14 cellular contexts compared by ENCODE assay signal in genomic region chr19:2661615-2662014, GRCh38. TPM values are rescaled to one million over a fixed set of nuclear protein-coding genes. Genes with fewer than 3 reads are reported as not detected.
DNase-seq lines count a peak whose midpoint lies in the region; ATAC-seq and TF ChIP-seq lines count a peak whose summit lies in the region.
"Had no signal": no experiment of that assay in that cellular context is flagged by ENCODE, and none has a peak within 500 bp of the region (broad histone marks: within the 10 kb centered on the region; RNA-seq: fewer than 3 reads in every experiment).

No MANE protein-coding gene starts in this region.

- no peaks in the 10 kb centered on the region for H3K27me3 Mint-ChIP-seq in stimulated activated naive CD8-positive, alpha-beta T cell treated with anti-CD3 and anti-CD28 coated beads, Interleukin-15, amount 100 ng/mL, for 72 hours
- peaks cover 0 to 5% of the 10 kb centered on the region in 2 donors for H3K27me3 Mint-ChIP-seq in CD8-positive, alpha-beta memory T cell
- H3K27me3 Mint-ChIP-seq in endothelial cell (ENCODE audit: unreplicated experiment), result peaks cover 4% of the 10 kb centered on the region

- H3K4me3 ChIP-seq in choroid plexus epithelial cell (ENCODE audit: low read depth, low read length) (no peak overlapping the region), Peyer's patch (no peak overlapping the region)
- no peak overlapping the region for H3K4me3 ChIP-seq in CD8-positive, alpha-beta memory T cell (ENCODE audit: low read length)
- H3K4me3 ChIP-seq: left ventricle myocardium inferior, psoas muscle had no signal

- CTCF ChIA-PET in CD8-positive, alpha-beta memory T cell (lab: Charles Lee), result no interaction called here

- TF ChIP-seq POLR2A in Peyer's patch (IDR thresholded peaks at IDR 0.05), result no peak

- TF ChIP-seq CTCF in choroid plexus epithelial cell (conservative IDR thresholded peaks at IDR 0.05; ENCODE audit: low read depth, low read length) (peak; percentile 29), Peyer's patch (IDR thresholded peaks at IDR 0.05) (peak in 1 of 6 experiments; percentile 1), endothelial cell (IDR thresholded peaks at IDR 0.05; ENCODE audit: unreplicated experiment) (no peak)

- no peaks in the 10 kb centered on the region for H3K9me3 Mint-ChIP-seq in stimulated activated naive CD8-positive, alpha-beta T cell treated with anti-CD3 and anti-CD28 coated beads, Interleukin-15, amount 100 ng/mL, for 72 hours
- H3K9me3 Mint-ChIP-seq in CD8-positive, alpha-beta memory T cell, result no peaks in the 10 kb centered on the region
- no peaks in the 10 kb centered on the region for H3K9me3 Mint-ChIP-seq in endothelial cell (ENCODE audit: unreplicated experiment)
- H3K9me3 Mint-ChIP-seq: activated T-cell treated with anti-CD3 and anti-CD28 coated beads, Interleukin-2, amount 50 U/mL, for 4 hours; central memory CD8-positive, alpha-beta T cell had no signal

- no peak overlapping the region for H3K27ac ChIP-seq in CD8-positive, alpha-beta memory T cell (ENCODE audit: low read depth, low read length)
- H3K27ac ChIP-seq in Peyer's patch, result no peak overlapping the region
- H3K27ac ChIP-seq: left ventricle myocardium inferior, psoas muscle had no signal

- intact Hi-C loops in sciatic nerve (cut with DNase I), result no loop called here

- no peaks in the 10 kb centered on the region for H3K27me3 ChIP-seq in CD8-positive, alpha-beta memory T cell (ENCODE audit: insufficient read depth, low read length, poor library complexity, severe bottlenecking)
- no peaks in the 10 kb centered on the region for H3K27me3 ChIP-seq in Peyer's patch

- no peak for ATAC-seq in stimulated activated naive CD8-positive, alpha-beta T cell treated with anti-CD3 and anti-CD28 coated beads, Interleukin-15, Interleukin-2, amounts not matched to agents 100 U/mL and 50 U/mL, for 24 hours
- ATAC-seq in stimulated activated naive CD8-positive, alpha-beta T cell treated with anti-CD3 and anti-CD28 coated beads, Interleukin-15, amount 100 ng/mL, for 72 hours, result no peak
- ATAC-seq in sciatic nerve, result no peak
- ATAC-seq: activated T-cell treated with anti-CD3 and anti-CD28 coated beads, Interleukin-2, amount 50 U/mL, for 4 hours; psoas muscle had no signal

- POLR2A ChIA-PET in CD8-positive, alpha-beta memory T cell (lab: Charles Lee), result no interaction called here

- H3K27ac Mint-ChIP-seq in stimulated activated naive CD8-positive, alpha-beta T cell treated with anti-CD3 and anti-CD28 coated beads, Interleukin-15, amount 100 ng/mL, for 72 hours, result no peak overlapping the region
- H3K27ac Mint-ChIP-seq in CD8-positive, alpha-beta memory T cell, result no peak overlapping the region
- H3K27ac Mint-ChIP-seq in endothelial cell (ENCODE audit: unreplicated experiment), result no peak overlapping the region

- H3K4me1 ChIP-seq in CD8-positive, alpha-beta memory T cell (ENCODE audit: insufficient read depth, low read length), result no peaks in the 10 kb centered on the region
- H3K4me1 ChIP-seq in Peyer's patch, result no peaks in the 10 kb centered on the region
- H3K4me1 ChIP-seq: psoas muscle had no signal

- peak; percentile 46 for DNase-seq in stimulated activated naive CD8-positive, alpha-beta T cell treated with anti-CD3 and anti-CD28 coated beads, Interleukin-15, Interleukin-2, amounts not matched to agents 100 U/mL and 50 U/mL, for 24 hours
- DNase-seq in stimulated activated naive CD8-positive, alpha-beta T cell treated with anti-CD3 and anti-CD28 coated beads, Interleukin-15, amount 100 ng/mL, for 72 hours, result no peak
- DNase-seq in MV-4-11 (lab: John Stamatoyannopoulos, UW), result peak; percentile 35
- peak; percentile 6 for DNase-seq in choroid plexus epithelial cell (ENCODE audit: low read depth)
- no peak for DNase-seq in sciatic nerve (ENCODE audit: low spot score)
- no peak for DNase-seq in CD8-positive, alpha-beta memory T cell
- no peak for DNase-seq in Peyer's patch
- DNase-seq in endothelial cell (ENCODE audit: low spot score), result no peak
- DNase-seq: activated T-cell treated with anti-CD3 and anti-CD28 coated beads, Interleukin-2, amount 50 U/mL, for 4 hours; left ventricle myocardium inferior; NCI-H526; psoas muscle had no signal

- no peaks in the 10 kb centered on the region for H3K9me3 ChIP-seq in CD8-positive, alpha-beta memory T cell (ENCODE audit: low read length)
- H3K9me3 ChIP-seq in Peyer's patch, result no peaks in the 10 kb centered on the region
- H3K9me3 ChIP-seq: psoas muscle had no signal

- H3K36me3 ChIP-seq in CD8-positive, alpha-beta memory T cell (ENCODE audit: insufficient read depth, low read length), result no peaks in the 10 kb centered on the region
- H3K36me3 ChIP-seq in Peyer's patch, result no peaks in the 10 kb centered on the region
- H3K36me3 ChIP-seq: left ventricle myocardium inferior had no signal

- H3K4me3 Mint-ChIP-seq in stimulated activated naive CD8-positive, alpha-beta T cell treated with anti-CD3 and anti-CD28 coated beads, Interleukin-15, amount 100 ng/mL, for 72 hours, result no peak overlapping the region
- H3K4me3 Mint-ChIP-seq in CD8-positive, alpha-beta memory T cell, result no peak overlapping the region
- H3K4me3 Mint-ChIP-seq in endothelial cell (ENCODE audit: unreplicated experiment), result no peak overlapping the region
- H3K4me3 Mint-ChIP-seq: activated T-cell treated with anti-CD3 and anti-CD28 coated beads, Interleukin-2, amount 50 U/mL, for 4 hours; central memory CD8-positive, alpha-beta T cell had no signal

- H3K36me3 Mint-ChIP-seq in CD8-positive, alpha-beta memory T cell, result no peaks in the 10 kb centered on the region
- H3K36me3 Mint-ChIP-seq in endothelial cell (ENCODE audit: low read depth, unreplicated experiment), result no peaks in the 10 kb centered on the region

- no peaks in the 10 kb centered on the region for H3K4me1 Mint-ChIP-seq in stimulated activated naive CD8-positive, alpha-beta T cell treated with anti-CD3 and anti-CD28 coated beads, Interleukin-15, amount 100 ng/mL, for 72 hours
- H3K4me1 Mint-ChIP-seq in CD8-positive, alpha-beta memory T cell, result no peaks in the 10 kb centered on the region
- no peaks in the 10 kb centered on the region for H3K4me1 Mint-ChIP-seq in endothelial cell (ENCODE audit: unreplicated experiment)
- H3K4me1 Mint-ChIP-seq: central memory CD8-positive, alpha-beta T cell had no signal

RNA-seq across cellular contexts. Expression of gene GNG7, which starts 40.9 kb away (rescaled TPM):
- 11.5 TPM for total RNA-seq in sciatic nerve
- under 1 TPM; 0.40 to 0.53 TPM for total RNA-seq in CD8-positive, alpha-beta memory T cell
- polyA plus RNA-seq in CD8-positive, alpha-beta memory T cell, result 1.2 TPM
- total RNA-seq in Peyer's patch, result 10 to 100 TPM in 1 of 4 donors, 1 to 10 TPM in 3; 1.2 to 14.9 (median 2.0) TPM
- 7.7 TPM for total RNA-seq in endothelial cell (ENCODE audit: unreplicated experiment)

RNA-seq across cellular contexts. Expression of gene DIRAS1, which starts 59.6 kb away (rescaled TPM):
- total RNA-seq in sciatic nerve (0.45 TPM), Peyer's patch (10 to 100 TPM in 1 of 4 donors, 1 to 10 TPM in 2, under 1 TPM in 1; 0.18 to 23.1 (median 1.4) TPM), endothelial cell (ENCODE audit: unreplicated experiment) (0.82 TPM)
- under 1 TPM in 1 of 2 experiments, not detected in 1; 0.18 TPM for total RNA-seq in CD8-positive, alpha-beta memory T cell
- not detected for polyA plus RNA-seq in CD8-positive, alpha-beta memory T cell
- total RNA-seq: T-helper 1 cell treated with Interleukin-12 subunit alpha and Interleukin-12 subunit beta and Interleukin-4 antibody, amounts not matched to agents 30 ng/mL and 1 ng/mL, for 36 hours had no signal

Comparison
In these comparisons a context has a peak if more than half of its experiments do, and no peak if none do; other contexts are left out.
1. DNase-seq: peak in stimulated activated naive CD8-positive, alpha-beta T cell treated with anti-CD3 and anti-CD28 coated beads, Interleukin-15, Interleukin-2, amounts not matched to agents 100 U/mL and 50 U/mL, for 24 hours (single experiment), MV-4-11 (single experiment) and choroid plexus epithelial cell (single experiment); none in stimulated activated naive CD8-positive, alpha-beta T cell treated with anti-CD3 and anti-CD28 coated beads, Interleukin-15, amount 100 ng/mL, for 72 hours (0 of 2), sciatic nerve (single experiment), CD8-positive, alpha-beta memory T cell (0 of 5), Peyer's patch (0 of 3) and endothelial cell (single experiment).